Comparison of ENCODE assay signal across 9 cellular contexts in the genomic region with DNA sequence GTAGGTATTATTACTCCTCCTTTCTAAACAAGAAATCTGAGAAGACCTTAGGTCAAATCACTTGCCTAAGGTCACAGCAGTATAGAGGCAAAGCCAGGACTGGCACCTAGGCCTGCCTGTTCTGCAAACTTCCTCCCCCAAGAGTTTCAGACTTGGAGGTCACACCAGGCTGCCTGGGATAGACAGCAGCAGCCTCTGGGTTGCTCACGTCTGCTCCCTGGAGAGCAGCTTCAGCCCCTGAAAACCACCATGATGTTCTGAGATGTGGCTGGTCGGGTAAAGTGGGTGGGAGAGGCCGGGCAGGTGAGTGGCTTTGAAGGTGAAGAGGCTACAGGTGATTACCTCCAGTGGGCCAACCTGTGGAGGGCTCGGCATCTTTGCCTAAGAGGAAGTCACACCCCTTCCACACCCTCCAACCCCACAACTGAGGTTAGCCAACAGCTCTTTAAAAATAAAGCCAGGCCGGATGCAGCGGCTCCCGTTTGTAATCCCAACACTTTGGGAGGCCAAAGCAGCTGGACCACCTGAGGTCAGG. TPM values are rescaled to one million over a fixed set of nuclear protein-coding genes. Genes with fewer than 3 reads are reported as not detected.
DNase-seq lines count a peak whose midpoint lies in the region; ATAC-seq and TF ChIP-seq lines count a peak whose summit lies in the region.
"Had no signal": no experiment of that assay in that cellular context is flagged by ENCODE, and none has a peak within 500 bp of the region (broad histone marks: within the 10 kb centered on the region; RNA-seq: fewer than 3 reads in every experiment).

No MANE protein-coding gene starts in this region.

- peak overlapping the region; percentile 88 to 99 (median 90) for H3K27ac ChIP-seq in thyroid gland

- CTCF ChIA-PET in activated CD4-positive, alpha-beta memory T cell treated with anti-CD3 and anti-CD28 coated beads, Interleukin-2, amount 10 ng/mL, durations not matched to agents 7 days and 5 days (lab: Charles Lee): interaction anchor here (0.7 to 9.9 kb wide), 5 partner anchors 8 to 35 kb away, joined by 3 to 151 read pairs (median 16); no protein-coding TSS in a partner anchor

- 44 to 50% methylated on average over 6 to 7 of the region's 7 CpGs for WGBS in thyroid gland, 2 donors

- TF ChIP-seq POLR2A in thyroid gland (IDR thresholded peaks at IDR 0.05): no peak

- peaks cover 99% of the 10 kb centered on the region for H3K4me1 Mint-ChIP-seq in activated T-cell treated with anti-CD3 and anti-CD28 coated beads, Interleukin-2, amount 50 U/mL, for 24 hours (ENCODE audit: low read depth)
- peaks cover 99% of the 10 kb centered on the region for H3K4me1 Mint-ChIP-seq in activated CD4-positive, alpha-beta memory T cell treated with anti-CD3 and anti-CD28 coated beads, Interleukin-2, amount 10 ng/mL, durations not matched to agents 7 days and 5 days
- H3K4me1 Mint-ChIP-seq in memory B cell: peaks cover 72% of the 10 kb centered on the region

- no peak for DNase-seq in activated T-cell treated with anti-CD3 and anti-CD28 coated beads, Interleukin-2, amount 50 U/mL, for 24 hours
- no peak for DNase-seq in activated T-cell treated with anti-CD3 and anti-CD28 coated beads for 4 hours
- peak; percentile 41 for DNase-seq in activated CD4-positive, alpha-beta memory T cell treated with anti-CD3 and anti-CD28 coated beads, Interleukin-2, amount 10 ng/mL, durations not matched to agents 7 days and 5 days
- no peak for DNase-seq in memory B cell (ENCODE audit: low spot score in 2 of 2)
- peak in 1 of 2 donors; percentile 43 for DNase-seq in thyroid gland
- no peak for DNase-seq in anterior cingulate cortex (lab: John Stamatoyannopoulos, UW)
- no peak for DNase-seq in HPDE6-E6E7 (ENCODE audit: extremely low spot score)
- no peak for DNase-seq in LoVo (ENCODE audit: low spot score)

- peaks cover 87 to 95% of the 10 kb centered on the region in 2 donors for H3K4me1 ChIP-seq in thyroid gland

- H3K4me3 ChIP-seq in thyroid gland (replicated peaks in 1 of 3): no peak overlapping the region
- H3K4me3 ChIP-seq: GM23338 had no signal

- no peaks in the 10 kb centered on the region for H3K36me3 ChIP-seq in thyroid gland

- peak overlapping the region; percentile 97 for H3K27ac Mint-ChIP-seq in activated T-cell treated with anti-CD3 and anti-CD28 coated beads, Interleukin-2, amount 50 U/mL, for 24 hours
- H3K27ac Mint-ChIP-seq in activated CD4-positive, alpha-beta memory T cell treated with anti-CD3 and anti-CD28 coated beads, Interleukin-2, amount 10 ng/mL, durations not matched to agents 7 days and 5 days: peak overlapping the region; percentile 82
- peak overlapping the region; percentile 90 for H3K27ac Mint-ChIP-seq in memory B cell
- H3K27ac Mint-ChIP-seq: GM23338 had no signal

- intact Hi-C loops in thyroid gland (cut with DNase I): no loop called here

- H3K27me3 ChIP-seq in thyroid gland: no peaks in the 10 kb centered on the region

- no peaks in the 10 kb centered on the region for H3K27me3 Mint-ChIP-seq in activated T-cell treated with anti-CD3 and anti-CD28 coated beads, Interleukin-2, amount 50 U/mL, for 24 hours
- no peaks in the 10 kb centered on the region for H3K27me3 Mint-ChIP-seq in activated CD4-positive, alpha-beta memory T cell treated with anti-CD3 and anti-CD28 coated beads, Interleukin-2, amount 10 ng/mL, durations not matched to agents 7 days and 5 days
- no peaks in the 10 kb centered on the region for H3K27me3 Mint-ChIP-seq in memory B cell

- H3K36me3 Mint-ChIP-seq in activated T-cell treated with anti-CD3 and anti-CD28 coated beads, Interleukin-2, amount 50 U/mL, for 24 hours (ENCODE audit: low read depth): peaks cover 69% of the 10 kb centered on the region
- H3K36me3 Mint-ChIP-seq in activated CD4-positive, alpha-beta memory T cell treated with anti-CD3 and anti-CD28 coated beads, Interleukin-2, amount 10 ng/mL, durations not matched to agents 7 days and 5 days (ENCODE audit: low read depth): peaks cover 30% of the 10 kb centered on the region
- peaks cover 2% of the 10 kb centered on the region for H3K36me3 Mint-ChIP-seq in memory B cell

- no peak for TF ChIP-seq CTCF in thyroid gland (IDR thresholded peaks at IDR 0.05)

- ATAC-seq in memory B cell (ENCODE audit: low read depth): peak; percentile 33
- ATAC-seq: GM23338 had no signal

- no peaks in the 10 kb centered on the region for H3K9me3 Mint-ChIP-seq in activated T-cell treated with anti-CD3 and anti-CD28 coated beads, Interleukin-2, amount 50 U/mL, for 24 hours
- no peaks in the 10 kb centered on the region for H3K9me3 Mint-ChIP-seq in activated CD4-positive, alpha-beta memory T cell treated with anti-CD3 and anti-CD28 coated beads, Interleukin-2, amount 10 ng/mL, durations not matched to agents 7 days and 5 days
- H3K9me3 Mint-ChIP-seq in memory B cell: no peaks in the 10 kb centered on the region
- H3K9me3 Mint-ChIP-seq: GM23338 had no signal

- POLR2A ChIA-PET in activated CD4-positive, alpha-beta memory T cell treated with anti-CD3 and anti-CD28 coated beads, Interleukin-2, amount 10 ng/mL, durations not matched to agents 7 days and 5 days (lab: Charles Lee): interaction anchor here (0.8 to 13.0 kb wide), 5 partner anchors 7 to 261 kb away, joined by 3 to 372 read pairs (median 29); a partner anchor contains a TSS

- no peaks in the 10 kb centered on the region for H3K9me3 ChIP-seq in thyroid gland

- no peak overlapping the region for H3K4me3 Mint-ChIP-seq in activated T-cell treated with anti-CD3 and anti-CD28 coated beads, Interleukin-2, amount 50 U/mL, for 24 hours
- peak overlapping the region; percentile 17 for H3K4me3 Mint-ChIP-seq in activated CD4-positive, alpha-beta memory T cell treated with anti-CD3 and anti-CD28 coated beads, Interleukin-2, amount 10 ng/mL, durations not matched to agents 7 days and 5 days
- H3K4me3 Mint-ChIP-seq in memory B cell: peak overlapping the region; percentile 83
- H3K4me3 Mint-ChIP-seq: GM23338 had no signal

RNA-seq across cellular contexts. Expression of a gene that starts 37.0 kb away (rescaled TPM):
- total RNA-seq in activated CD4-positive, alpha-beta memory T cell treated with anti-CD3 and anti-CD28 coated beads, Interleukin-2, amount 10 ng/mL, durations not matched to agents 7 days and 5 days: 10 to 100 TPM; 28.2 to 30.0 TPM
- total RNA-seq in thyroid gland: 10 to 100 TPM; 21.7 to 27.7 (median 24.7) TPM
